Comparison of ENCODE assay signal across 18 cellular contexts in genomic region chr3:72829701-72830100, GRCh38. TPM values are rescaled to one million over a fixed set of nuclear protein-coding genes. Genes with fewer than 3 reads are reported as not detected.
DNase-seq lines count a peak whose midpoint lies in the region; ATAC-seq, FAIRE-seq and TF ChIP-seq lines count a peak whose summit lies in the region.
"Had no signal": no experiment of that assay in that cellular context is flagged by ENCODE, and none has a peak within 500 bp of the region (broad histone marks: within the 10 kb centered on the region; RNA-seq: fewer than 3 reads in every experiment).

No MANE protein-coding gene starts in this region.

- H3K27ac ChIP-seq in brain microvascular endothelial cell (peak overlapping the region; percentile 64), small intestine (ENCODE audit: low read depth in 1 of 2, low read length in 1 of 2) (no peak overlapping the region), left ventricle myocardium inferior (replicated peaks) (no peak overlapping the region)

- H3K4me3 ChIP-seq in brain microvascular endothelial cell (ENCODE audit: low read depth, low read length), result no peak overlapping the region
- H3K4me3 ChIP-seq in fibroblast of villous mesenchyme (ENCODE audit: low read depth, low read length), result no peak overlapping the region
- H3K4me3 ChIP-seq in small intestine (ENCODE audit: low read depth in 1 of 2, low read length in 2 of 2), result no peak overlapping the region
- no peak overlapping the region for H3K4me3 ChIP-seq in left ventricle myocardium inferior

- ATAC-seq in Right ventricle myocardium superior (ENCODE audit: poor library complexity), result no peak
- ATAC-seq: Panc1 had no signal

- FAIRE-seq in small intestine (lab: Jason Lieb, UNC), result peak; percentile 10

- H3K36me3 ChIP-seq in brain microvascular endothelial cell (replicated peaks) (peaks cover 6% of the 10 kb centered on the region), small intestine (ENCODE audit: control insufficient read depth in 2 of 2, insufficient read depth in 2 of 2, low read length in 2 of 2) (peaks cover 0 to 2% of the 10 kb centered on the region in 2 donors), left ventricle myocardium inferior (peaks cover 11% of the 10 kb centered on the region)

- H3K9me3 ChIP-seq in small intestine (ENCODE audit: control insufficient read depth, low read depth) (no peaks in the 10 kb centered on the region), left ventricle myocardium inferior (replicated peaks) (no peaks in the 10 kb centered on the region)
- H3K9me3 ChIP-seq: BE2C, Caco-2 had no signal

- intact Hi-C loops in left ventricle myocardium inferior (cut with micrococcal nuclease) (loop anchor here (10.0 kb wide), 1 partner anchor 1115 kb away; no protein-coding TSS in a partner anchor), Right ventricle myocardium superior (cut with DNase I) (loop anchor here (10.0 kb wide), 2 partner anchors 165 to 1125 kb away; no protein-coding TSS in a partner anchor)

- in situ Hi-C loops in brain microvascular endothelial cell (cut with HindIII; ENCODE audit: low pct_ligation_motif_present, low sequenced_read_pairs), result no loop called here

- H3K27me3 ChIP-seq in brain microvascular endothelial cell (replicated peaks), result no peaks in the 10 kb centered on the region
- no peaks in the 10 kb centered on the region for H3K27me3 ChIP-seq in small intestine (ENCODE audit: control insufficient read depth in 2 of 2, insufficient read depth in 2 of 2, low read length in 2 of 2)
- no peaks in the 10 kb centered on the region for H3K27me3 ChIP-seq in left ventricle myocardium inferior (ENCODE audit: low read depth)
- H3K27me3 ChIP-seq: BE2C had no signal

- H3K4me1 ChIP-seq in small intestine (ENCODE audit: control insufficient read depth in 2 of 2, insufficient read depth in 1 of 2, low read depth in 1 of 2, low read length in 1 of 2) (no peaks in the 10 kb centered on the region), left ventricle myocardium inferior (peaks cover 4% of the 10 kb centered on the region)
- H3K4me1 ChIP-seq: BE2C, Caco-2 had no signal

- no peak for TF ChIP-seq CTCF in brain microvascular endothelial cell (IDR thresholded peaks at IDR 0.05; ENCODE audit: low read depth, low read length, missing control alignments)
- TF ChIP-seq CTCF in fibroblast of villous mesenchyme (IDR thresholded peaks at IDR 0.05; ENCODE audit: insufficient read depth, low read depth, low read length), result no peak
- no peak for TF ChIP-seq CTCF in left ventricle myocardium inferior (IDR thresholded peaks at IDR 0.05; ENCODE audit: borderline replicate concordance)

- peak; percentile 51 for DNase-seq in EL
- DNase-seq in brain microvascular endothelial cell, result no peak
- DNase-seq in fibroblast of villous mesenchyme (ENCODE audit: low read depth), result peak; percentile 10
- no peak for DNase-seq in small intestine
- DNase-seq in activated CD4-positive, alpha-beta T cell treated with anti-CD3 and anti-CD28 coated beads, Interleukin-2, amount 50 U/mL, for 48 hours, result no peak
- no peak for DNase-seq in left ventricle myocardium inferior
- no peak for DNase-seq in Right ventricle myocardium superior
- DNase-seq: BE2C; Caco-2; CD4-positive, CD25-positive, alpha-beta regulatory T cell; DMS153; H9; MM.1S; NCI-H1092; NCI-H146; NCI-H2029 treated with DMSO at 0.1 percent for 48 hours; NCI-H446 treated with DMSO at 0.1 percent for 48 hours had no signal

RNA-seq across cellular contexts. Expression of gene SHQ1, which starts 18.5 kb away (rescaled TPM):
- total RNA-seq in fibroblast of villous mesenchyme, result 17.1 and 30.2 TPM in 2 replicates
- polyA plus RNA-seq in small intestine, result 1 to 10 TPM; 8.3 to 9.6 (median 8.9) TPM
- 18.8 TPM for total RNA-seq in left ventricle myocardium inferior
- total RNA-seq in Right ventricle myocardium superior, result 15.1 TPM

RNA-seq across cellular contexts. Expression of gene GXYLT2, which starts 58.1 kb away (rescaled TPM):
- total RNA-seq in fibroblast of villous mesenchyme (15.8 and 18.1 TPM in 2 replicates), left ventricle myocardium inferior (16.2 TPM), Right ventricle myocardium superior (10.2 TPM)
- under 1 TPM in 2 of 3 donors, not detected in 1; 0.48 to 0.54 TPM for polyA plus RNA-seq in small intestine

Comparison
In these comparisons a context has a peak if more than half of its experiments do, and no peak if none do; other contexts are left out.
1. DNase-seq: peak in EL (single experiment) and fibroblast of villous mesenchyme (single experiment); none in brain microvascular endothelial cell (single experiment), small intestine (single experiment), activated CD4-positive, alpha-beta T cell treated with anti-CD3 and anti-CD28 coated beads, Interleukin-2, amount 50 U/mL, for 48 hours (0 of 2), left ventricle myocardium inferior (single experiment) and Right ventricle myocardium superior (single experiment).